In the genomic region with DNA sequence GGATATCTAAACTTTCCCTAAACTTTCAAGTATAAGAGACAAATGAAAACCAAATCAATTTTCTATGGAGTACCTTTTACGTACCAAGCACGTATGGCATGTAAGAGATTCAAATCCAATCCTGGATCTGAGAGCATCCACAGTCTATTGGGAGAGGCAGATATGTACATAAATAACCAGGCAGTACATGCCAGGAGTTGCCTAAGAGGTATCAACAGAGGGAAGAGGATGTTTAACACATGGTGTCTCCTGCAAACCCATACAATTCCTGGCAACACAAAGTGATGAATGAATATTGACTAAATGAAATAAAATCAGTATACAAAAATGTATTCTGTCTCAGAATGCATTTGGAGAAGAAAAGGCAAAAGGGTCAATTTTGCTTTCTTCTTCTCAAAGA, we compare ENCODE assay signal across 30 cellular contexts.
"Had no signal": no experiment of that assay in that cellular context is flagged by ENCODE, and none has a peak within 500 bp of the region (broad histone marks: within the 10 kb centered on the region; RNA-seq: fewer than 3 reads in every experiment).

No MANE protein-coding gene starts in this region.

- H3K4me1 Mint-ChIP-seq: activated naive CD4-positive, alpha-beta T cell treated with anti-CD3 and anti-CD28 coated beads, Interleukin-2, amount 10 ng/mL, durations not matched to agents 7 days and 5 days; activated naive CD8-positive, alpha-beta T cell treated with anti-CD3 and anti-CD28 coated beads, Interleukin-2, amount 10 ng/mL, durations not matched to agents 7 days and 5 days; stimulated activated effector memory CD8-positive, alpha-beta T cell treated with anti-CD3 and anti-CD28 coated beads, Interleukin-12 subunit alpha, Interleukin-12 subunit beta, amount 100 ng/mL, for 72 hours had no signal

- ATAC-seq: activated CD4-positive, CD25-positive, alpha-beta regulatory T cell treated with anti-CD3 and anti-CD28 coated beads, Interleukin-2, amount 50 U/mL, for 24 hours; gastroesophageal sphincter; left colon; naive thymus-derived CD4-positive, alpha-beta T cell; psoas muscle; stimulated activated effector memory CD8-positive, alpha-beta T cell treated with anti-CD3 and anti-CD28 coated beads, Interleukin-12 subunit alpha, Interleukin-12 subunit beta, amount 100 ng/mL, for 72 hours had no signal

- H3K9me3 Mint-ChIP-seq: activated naive CD4-positive, alpha-beta T cell treated with anti-CD3 and anti-CD28 coated beads, Interleukin-2, amount 10 ng/mL, durations not matched to agents 7 days and 5 days; stimulated activated effector memory CD8-positive, alpha-beta T cell treated with anti-CD3 and anti-CD28 coated beads, Interleukin-12 subunit alpha, Interleukin-12 subunit beta, amount 100 ng/mL, for 72 hours had no signal

- DNase-seq: activated CD4-positive, alpha-beta T cell treated with anti-CD3 and anti-CD28 coated beads for 48 hours; activated CD4-positive, alpha-beta T cell treated with anti-CD3 and anti-CD28 coated beads, Interleukin-2, amount 50 U/mL, for 48 hours; activated CD8-positive, alpha-beta memory T cell treated with anti-CD3 and anti-CD28 coated beads, Interleukin-2, amount 50 U/mL, for 4 hours; activated gamma-delta T cell; activated naive CD4-positive, alpha-beta T cell treated with anti-CD3 and anti-CD28 coated beads, Interleukin-2, amount 10 ng/mL, durations not matched to agents 7 days and 5 days; activated naive CD8-positive, alpha-beta T cell treated with anti-CD3 and anti-CD28 coated beads, Interleukin-2, amount 10 ng/mL, durations not matched to agents 7 days and 5 days; activated T-cell treated with anti-CD3 and anti-CD28 coated beads, Interleukin-2, amount 50 U/mL, for 1 hour; colonic mucosa; effector CD8-positive, alpha-beta T cell; head of caudate nucleus; hippocampal formation; kidney; left colon; mammary epithelial cell; midbrain; naive thymus-derived CD4-positive, alpha-beta T cell; ovary; psoas muscle; sigmoid colon; small intestine; stimulated activated CD4-positive, alpha-beta T cell treated with anti-CD3 and anti-CD28 coated beads, Interleukin-4, amount 100 ng/mL, for 24 hours; uterus; WERI-Rb-1 had no signal

- H3K27ac ChIP-seq: colonic mucosa, epithelial cell of prostate, gastroesophageal sphincter, ovary, psoas muscle, sigmoid colon, thoracic aorta, uterus, WERI-Rb-1 had no signal

- H3K4me3 Mint-ChIP-seq: activated naive CD4-positive, alpha-beta T cell treated with anti-CD3 and anti-CD28 coated beads, Interleukin-2, amount 10 ng/mL, durations not matched to agents 7 days and 5 days; activated naive CD8-positive, alpha-beta T cell treated with anti-CD3 and anti-CD28 coated beads, Interleukin-2, amount 10 ng/mL, durations not matched to agents 7 days and 5 days; naive thymus-derived CD4-positive, alpha-beta T cell; stimulated activated effector memory CD8-positive, alpha-beta T cell treated with anti-CD3 and anti-CD28 coated beads, Interleukin-12 subunit alpha, Interleukin-12 subunit beta, amount 100 ng/mL, for 72 hours; stimulated activated naive CD8-positive, alpha-beta T cell treated with anti-CD3 and anti-CD28 coated beads, Interleukin-15, Interleukin-2, amounts not matched to agents 100 ng/mL and 50 ng/mL, for 24 hours; type B pancreatic cell had no signal

- H3K27ac Mint-ChIP-seq: activated naive CD4-positive, alpha-beta T cell treated with anti-CD3 and anti-CD28 coated beads, Interleukin-2, amount 10 ng/mL, durations not matched to agents 7 days and 5 days; activated naive CD8-positive, alpha-beta T cell treated with anti-CD3 and anti-CD28 coated beads, Interleukin-2, amount 10 ng/mL, durations not matched to agents 7 days and 5 days; naive thymus-derived CD4-positive, alpha-beta T cell; stimulated activated effector memory CD8-positive, alpha-beta T cell treated with anti-CD3 and anti-CD28 coated beads, Interleukin-12 subunit alpha, Interleukin-12 subunit beta, amount 100 ng/mL, for 72 hours; stimulated activated naive CD8-positive, alpha-beta T cell treated with anti-CD3 and anti-CD28 coated beads, Interleukin-15, Interleukin-2, amounts not matched to agents 100 ng/mL and 50 ng/mL, for 24 hours; type B pancreatic cell had no signal

- H3K27me3 Mint-ChIP-seq: activated naive CD4-positive, alpha-beta T cell treated with anti-CD3 and anti-CD28 coated beads, Interleukin-2, amount 10 ng/mL, durations not matched to agents 7 days and 5 days; activated naive CD8-positive, alpha-beta T cell treated with anti-CD3 and anti-CD28 coated beads, Interleukin-2, amount 10 ng/mL, durations not matched to agents 7 days and 5 days; naive thymus-derived CD4-positive, alpha-beta T cell; stimulated activated naive CD8-positive, alpha-beta T cell treated with anti-CD3 and anti-CD28 coated beads, Interleukin-15, Interleukin-2, amounts not matched to agents 100 ng/mL and 50 ng/mL, for 24 hours; type B pancreatic cell had no signal

- H3K4me3 ChIP-seq: colonic mucosa, gastroesophageal sphincter, ovary, psoas muscle, sigmoid colon, thoracic aorta, uterus had no signal

- H3K36me3 Mint-ChIP-seq: activated naive CD4-positive, alpha-beta T cell treated with anti-CD3 and anti-CD28 coated beads, Interleukin-2, amount 10 ng/mL, durations not matched to agents 7 days and 5 days; stimulated activated effector memory CD8-positive, alpha-beta T cell treated with anti-CD3 and anti-CD28 coated beads, Interleukin-12 subunit alpha, Interleukin-12 subunit beta, amount 100 ng/mL, for 72 hours had no signal
